ENCODE assay signal across 26 cellular contexts in genomic region chr1:68551459-68551858, GRCh38. TPM values are rescaled to one million over a fixed set of nuclear protein-coding genes. Genes with fewer than 3 reads are reported as not detected.
DNase-seq lines count a peak whose midpoint lies in the region; ATAC-seq, FAIRE-seq and TF ChIP-seq lines count a peak whose summit lies in the region.
"Had no signal": no experiment of that assay in that cellular context is flagged by ENCODE, and none has a peak within 500 bp of the region (broad histone marks: within the 10 kb centered on the region; RNA-seq: fewer than 3 reads in every experiment).

No MANE protein-coding gene starts in this region.

- BruUV-seq in Calu3 (replicated peaks; lab: Mats Ljungman, UMichigan) = no TSS peak

- H3K4me1 ChIP-seq in keratinocyte (ENCODE audit: control insufficient read depth, extremely low read depth, insufficient read depth, low read length) = peaks cover 7% of the 10 kb centered on the region
- H3K4me1 ChIP-seq: BLaER1 treated with 17β-estradiol and CSF1 and Interleukin-3, amounts not matched to agents 10 nM and 100 nM; Peyer's patch; SJCRH30 had no signal

- no peaks in the 10 kb centered on the region for H3K36me3 Mint-ChIP-seq in Calu3 (ENCODE audit: insufficient read depth, unreplicated experiment)
- no peaks in the 10 kb centered on the region for H3K36me3 Mint-ChIP-seq in stimulated activated naive B cell treated with anti-CD40 and anti-IgM and Interleukin-4, amounts not matched to agents 10 μg/mL and 1 μg/mL and 100 μg/mL, for 72 hours
- H3K36me3 Mint-ChIP-seq: IgD-negative memory B cell had no signal

- H3K4me1 Mint-ChIP-seq in Calu3 (ENCODE audit: low read depth, unreplicated experiment) = peaks cover 24% of the 10 kb centered on the region
- no peaks in the 10 kb centered on the region for H3K4me1 Mint-ChIP-seq in stimulated activated naive B cell treated with anti-CD40 and anti-IgM and Interleukin-4, amounts not matched to agents 10 μg/mL and 1 μg/mL and 100 μg/mL, for 72 hours
- H3K4me1 Mint-ChIP-seq: IgD-negative memory B cell had no signal

- TF ChIP-seq CTCF in Calu3 (IDR thresholded peaks at IDR 0.05; ENCODE audit: unreplicated experiment) = no peak
- no peak for TF ChIP-seq CTCF in bronchial epithelial cell (IDR thresholded peaks at IDR 0.05; ENCODE audit: insufficient read depth, low read length, severe bottlenecking)
- TF ChIP-seq CTCF in keratinocyte (optimal IDR thresholded peaks at IDR 0.05 in 1 of 3, IDR thresholded peaks at IDR 0.05 in 1 of 3, conservative IDR thresholded peaks at IDR 0.05 in 1 of 3; ENCODE audit: extremely low read depth in 1 of 3, insufficient read depth in 2 of 3, low read length in 3 of 3) = no peak

- no peaks in the 10 kb centered on the region for H3K79me2 ChIP-seq in keratinocyte (ENCODE audit: control insufficient read depth, insufficient read depth, low read length)

- H3K4me3 ChIP-seq in bronchial epithelial cell (ENCODE audit: low read depth, low read length) (no peak overlapping the region), keratinocyte (ENCODE audit: control insufficient read depth in 2 of 3, extremely low read depth in 1 of 3, insufficient read depth in 2 of 3, low read depth in 1 of 3, low read length in 3 of 3) (no peak overlapping the region)
- H3K4me3 ChIP-seq: BLaER1 treated with 17β-estradiol and CSF1 and Interleukin-3, amounts not matched to agents 10 nM and 100 nM; Peyer's patch; SJCRH30 had no signal

- H2AFZ ChIP-seq in keratinocyte (ENCODE audit: control insufficient read depth, low read length) = no peak overlapping the region

- no peak for ATAC-seq in stimulated activated naive B cell treated with anti-CD40 and anti-IgM and Interleukin-4, amounts not matched to agents 10 μg/mL and 1 μg/mL and 100 μg/mL, for 72 hours (replicated peaks)
- ATAC-seq: SK-N-SH treated with all-trans-retinoic acid at 6 μM for 48 hours had no signal

- H3K27ac ChIP-seq in keratinocyte (ENCODE audit: control insufficient read depth, insufficient read depth, low read length) = no peak overlapping the region
- H3K27ac ChIP-seq: BLaER1 treated with 17β-estradiol and CSF1 and Interleukin-3, amounts not matched to agents 10 nM and 100 nM; KMS-11; Peyer's patch; SJCRH30 had no signal

- H3K36me3 ChIP-seq in bronchial epithelial cell (ENCODE audit: control insufficient read depth, insufficient read depth, low read length) (no peaks in the 10 kb centered on the region), keratinocyte (ENCODE audit: control insufficient read depth in 2 of 2, extremely low read depth in 1 of 2, insufficient read depth in 2 of 2, low read length in 2 of 2) (no peaks in the 10 kb centered on the region)
- H3K36me3 ChIP-seq: BLaER1 treated with 17β-estradiol and CSF1 and Interleukin-3, amounts not matched to agents 10 nM and 100 nM; Peyer's patch; SJCRH30 had no signal

- peak overlapping the region; percentile 78 for H3K27ac Mint-ChIP-seq in Calu3 (ENCODE audit: unreplicated experiment)
- no peak overlapping the region for H3K27ac Mint-ChIP-seq in stimulated activated naive B cell treated with anti-CD40 and anti-IgM and Interleukin-4, amounts not matched to agents 10 μg/mL and 1 μg/mL and 100 μg/mL, for 72 hours
- H3K27ac Mint-ChIP-seq: CD4-positive, alpha-beta T cell; IgD-negative memory B cell had no signal

- FAIRE-seq in bronchial epithelial cell (lab: Jason Lieb, UNC) (no peak), keratinocyte (lab: Jason Lieb, UNC) (peak; percentile 75)
- FAIRE-seq: A204.1, GM12891, H1 had no signal

- H3K9me3 Mint-ChIP-seq in Calu3 (ENCODE audit: low read depth, unreplicated experiment) = peaks cover 8% of the 10 kb centered on the region
- peaks cover 20 to 21% of the 10 kb centered on the region in 2 donors for H3K9me3 Mint-ChIP-seq in stimulated activated naive B cell treated with anti-CD40 and anti-IgM and Interleukin-4, amounts not matched to agents 10 μg/mL and 1 μg/mL and 100 μg/mL, for 72 hours

- H3K9ac ChIP-seq in keratinocyte (ENCODE audit: control insufficient read depth, extremely low read depth, insufficient read depth, low read length) = no peak overlapping the region
- H3K9ac ChIP-seq: BLaER1 treated with 17β-estradiol and CSF1 and Interleukin-3, amounts not matched to agents 10 nM and 100 nM; KMS-11 had no signal

- no peak overlapping the region for H3K4me3 Mint-ChIP-seq in Calu3 (ENCODE audit: low read depth, unreplicated experiment)
- no peak overlapping the region for H3K4me3 Mint-ChIP-seq in stimulated activated naive B cell treated with anti-CD40 and anti-IgM and Interleukin-4, amounts not matched to agents 10 μg/mL and 1 μg/mL and 100 μg/mL, for 72 hours
- H3K4me3 Mint-ChIP-seq: CD4-positive, alpha-beta T cell; IgD-negative memory B cell had no signal

- CTCF ChIA-PET in Calu3 (lab: Charles Lee) = interaction anchor here (0.7 to 0.9 kb wide), 2 partner anchors 56 to 419 kb away, joined by 3 read pairs; no protein-coding TSS in a partner anchor

- no peaks in the 10 kb centered on the region for H3K9me3 ChIP-seq in keratinocyte (ENCODE audit: control insufficient read depth, low read depth, low read length)
- H3K9me3 ChIP-seq: SJCRH30 had no signal

- H3K27me3 Mint-ChIP-seq in Calu3 (ENCODE audit: unreplicated experiment) = no peaks in the 10 kb centered on the region
- H3K27me3 Mint-ChIP-seq in stimulated activated naive B cell treated with anti-CD40 and anti-IgM and Interleukin-4, amounts not matched to agents 10 μg/mL and 1 μg/mL and 100 μg/mL, for 72 hours = no peaks in the 10 kb centered on the region
- H3K27me3 Mint-ChIP-seq: CD4-positive, alpha-beta T cell; IgD-negative memory B cell had no signal

- H3K27me3 ChIP-seq in bronchial epithelial cell (ENCODE audit: control insufficient read depth, insufficient read depth, low read length) = no peaks in the 10 kb centered on the region
- no peaks in the 10 kb centered on the region for H3K27me3 ChIP-seq in keratinocyte (ENCODE audit: control insufficient read depth, extremely low read depth, insufficient read depth, low read length)
- H3K27me3 ChIP-seq: BLaER1 treated with 17β-estradiol and CSF1 and Interleukin-3, amounts not matched to agents 10 nM and 100 nM; Peyer's patch had no signal

- intact Hi-C loops in Calu3 (cut with micrococcal nuclease; ENCODE audit: unreplicated experiment) = loop anchor here (1.0 kb wide), 1 partner anchor 54 kb away; the partner anchor contains the start of gene DEPDC1

- DNase-seq in Calu3 (no peak), M059J (ENCODE audit: low read depth) (peak; percentile 28), bronchial epithelial cell (ENCODE audit: low read depth) (peak; percentile 29), keratinocyte (ENCODE audit: low read depth, low spot score) (no peak), NOMO-1 treated with dmso at 0.1 percent for 144 hours (lab: John Stamatoyannopoulos, UW; ENCODE audit: unreplicated experiment) (no peak)
- DNase-seq in activated CD4-positive, CD25-positive, alpha-beta regulatory T cell (lab: John Stamatoyannopoulos, UW) = no peak
- DNase-seq in stimulated activated naive B cell treated with anti-CD40 and anti-IgM and Interleukin-4, amounts not matched to agents 10 μg/mL and 1 μg/mL and 100 μg/mL, for 72 hours = no peak
- DNase-seq: AML-193; CD4-positive, alpha-beta T cell; DMS79; EL; GF-D8; HCEC 1CT; NCI-H1105; NCI-H1436 treated with DMSO at 0.1 percent for 48 hours; NCI-H1930; NCI-H526; Peyer's patch; SJCRH30 had no signal

- dilution Hi-C loops in keratinocyte (cut with MboI; ENCODE audit: extremely low pct_ligation_motif_present, low sequenced_read_pairs) = no loop called here

- no peaks in the 10 kb centered on the region for H3K9me1 ChIP-seq in keratinocyte (ENCODE audit: control insufficient read depth, extremely low read depth, insufficient read depth, low read length)

- no peak overlapping the region for H3K4me2 ChIP-seq in keratinocyte (ENCODE audit: control insufficient read depth, extremely low read depth, insufficient read depth, low read depth, low read length)
- H3K4me2 ChIP-seq: BLaER1 treated with 17β-estradiol and CSF1 and Interleukin-3, amounts not matched to agents 10 nM and 100 nM; KMS-11 had no signal

- no peaks in the 10 kb centered on the region for H4K20me1 ChIP-seq in keratinocyte (ENCODE audit: control insufficient read depth, extremely low read depth, insufficient read depth, low read length)
- H4K20me1 ChIP-seq: BLaER1 treated with 17β-estradiol and CSF1 and Interleukin-3, amounts not matched to agents 10 nM and 100 nM had no signal

RNA-seq across cellular contexts. Expression of gene DEPDC1, which starts 54.6 kb away (rescaled TPM):
- total RNA-seq in Calu3 (2022) (33.0 and 41.7 TPM in 2 replicates), bronchial epithelial cell (0.26 and 0.38 TPM in 2 replicates)
- total RNA-seq in M059J (2014; rRNA removed; shearing (Covaris generic)) = 58.4 and 62.6 TPM in 2 replicates
- polyA plus RNA-seq in keratinocyte = 1.2 to 11.2 TPM (median 5.7 TPM) in 3 replicates
- polyA plus RNA-seq in keratinocyte (2011; ENCODE audit: low read depth) = not detected
- polyA plus RNA-seq in keratinocyte (2011; cell fraction: cytosol; rRNA removed) = 1.8 and 2.8 TPM in 2 replicates
- polyA plus RNA-seq in keratinocyte (2011; cell fraction: nucleus; rRNA removed) = 0.87 and 1.6 TPM in 2 replicates
- 0.11 and 5.6 TPM in 2 replicates for polyA plus RNA-seq in keratinocyte (2012; ENCODE audit: low replicate concordance)
- polyA minus RNA-seq in keratinocyte = 0.23 to 8.2 TPM (median 0.63 TPM) in 3 replicates
- 2.1 TPM for polyA minus RNA-seq in keratinocyte (2011; cell fraction: cytosol; rRNA and poly(A)+ RNA removed)
- polyA minus RNA-seq in keratinocyte (2011; cell fraction: nucleus; rRNA and poly(A)+ RNA removed) = 0.84 and 1.2 TPM in 2 replicates
- total RNA-seq: CD4-positive, alpha-beta T cell had no signal

Comparison
In these comparisons a context has a peak if more than half of its experiments do, and no peak if none do; other contexts are left out.
1. DNase-seq: peak in M059J (single experiment) and bronchial epithelial cell (single experiment); none in Calu3 (single experiment), keratinocyte (single experiment), activated CD4-positive, CD25-positive, alpha-beta regulatory T cell (0 of 4), stimulated activated naive B cell treated with anti-CD40 and anti-IgM and Interleukin-4, amounts not matched to agents 10 μg/mL and 1 μg/mL and 100 μg/mL, for 72 hours (single experiment) and NOMO-1 treated with dmso at 0.1 percent for 144 hours (single experiment).
2. RNA of gene DEPDC1, which starts 54.6 kb away (total RNA-seq): 58.4 to 62.6 TPM in M059J and 33.0 to 41.7 TPM in Calu3; 0.26 to 0.38 TPM in bronchial epithelial cell; every median in the first group is over 10 times any median in the second.